ENCODE assay signal across 1 cellular context in genomic region chr11:96299155-96299883, GRCh38.
TF ChIP-seq lines count a peak whose summit lies in the region.

No MANE protein-coding gene starts in this region.

TF ChIP-seq in WTC11, 78 proteins besides CTCF, POLR2A, EP300 and RAD21 (continued from another document):
- TF ChIP-seq AFF4 (CRISPR knock-in tag; IDR thresholded peaks at IDR 0.05; ENCODE audit: borderline replicate concordance), result no peak
